In genomic region chr9:694499-695154, GRCh38 we compare ENCODE assay signal across 8 cellular contexts.
A peak's percentile ranks its signal among the peaks of the same experiment; 100 is the strongest.
DNase-seq lines count a peak whose midpoint lies in the region; ATAC-seq and TF ChIP-seq lines count a peak whose summit lies in the region.

No MANE protein-coding gene starts in this region.

- no peaks in the 10 kb centered on the region for H4K20me1 ChIP-seq in Loucy (ENCODE audit: insufficient read depth, low read length, poor library complexity, severe bottlenecking)

- H3K4me1 ChIP-seq in Loucy (ENCODE audit: insufficient read depth, low read length, poor library complexity, severe bottlenecking) (peaks cover 56% of the 10 kb centered on the region), lung (ENCODE audit: control insufficient read depth in 2 of 2, insufficient read depth in 2 of 2, low read length in 2 of 2) (peaks cover 9 to 13% of the 10 kb centered on the region in 2 donors)

- H3K27me3 ChIP-seq in Loucy (ENCODE audit: insufficient read depth, low read length, poor library complexity, severe bottlenecking) (no peaks in the 10 kb centered on the region), lung (ENCODE audit: control insufficient read depth, insufficient read depth) (no peaks in the 10 kb centered on the region)

- H3K9me3 ChIP-seq in Loucy (ENCODE audit: insufficient read depth, low read depth, low read length) (no peaks in the 10 kb centered on the region), lung (ENCODE audit: control insufficient read depth in 2 of 2, insufficient read depth in 1 of 2, low read length in 1 of 2) (no peaks in the 10 kb centered on the region)

- H3K27ac ChIP-seq in lung (ENCODE audit: low read depth in 1 of 2, low read length in 1 of 2) = peak overlapping the region; percentile 69 to 94
- H3K27ac ChIP-seq in substantia nigra (ENCODE audit: low read depth, low read length, poor library complexity, severe bottlenecking) = peak overlapping the region; percentile 96

- no peaks in the 10 kb centered on the region for H3F3A ChIP-seq in Loucy (ENCODE audit: low read depth)

- no peak for TF ChIP-seq CTCF in Loucy (conservative IDR thresholded peaks at IDR 0.05; ENCODE audit: low read length)
- no peak for TF ChIP-seq CTCF in lung (IDR thresholded peaks at IDR 0.05; ENCODE audit: control extremely low read depth, extremely low read depth)
- no peak for TF ChIP-seq CTCF in natural killer cell (IDR thresholded peaks at IDR 0.05)

- 62 to 64% methylated on average over 8 of the region's 8 CpGs for WGBS in lung, 2 donors

- no peaks in the 10 kb centered on the region for H3K9me2 ChIP-seq in Loucy (replicated peaks; ENCODE audit: low read depth, low read length)

- peak overlapping the region; percentile 78 for H3K4me2 ChIP-seq in Loucy (ENCODE audit: low read depth, low read length, poor library complexity, severe bottlenecking)

- H3K4me3 ChIP-seq in Loucy (ENCODE audit: low read length, poor library complexity, severe bottlenecking) (no peak overlapping the region), lung (no peak overlapping the region)

- no peaks in the 10 kb centered on the region for H3K9me3 Mint-ChIP-seq in natural killer cell

- peaks cover 11 to 16% of the 10 kb centered on the region in 2 donors for H3K27me3 Mint-ChIP-seq in natural killer cell (ENCODE audit: low read depth in 2 of 2)

- peak overlapping the region; percentile 42; the same call in 1 of the 2 replicates for H2AFZ ChIP-seq in Loucy (ENCODE audit: low read length)

- no peak overlapping the region for H3K4me3 Mint-ChIP-seq in natural killer cell

- H3K79me2 ChIP-seq in Loucy (ENCODE audit: insufficient read depth, low read length) = no peaks in the 10 kb centered on the region

- peak; percentile 73 for DNase-seq in dedifferentiated amniotic fluid mesenchymal stem cell (ENCODE audit: extremely low spot score)
- DNase-seq in lung (ENCODE audit: low spot score) = no peak
- DNase-seq in substantia nigra (lab: John Stamatoyannopoulos, UW) = peak in 43 of 49 donors; percentile 15 to 92 (median 59)
- no peak for DNase-seq in NCI-H510A treated with DMSO at 0.1 percent for 48 hours (lab: John Stamatoyannopoulos, UW)
- DNase-seq in natural killer cell = no peak
- DNase-seq in NCI-H82 (lab: John Stamatoyannopoulos, UW) = no peak

- intact Hi-C loops in natural killer cell (cut with micrococcal nuclease) = no loop called here

- no peak overlapping the region for H3K27ac Mint-ChIP-seq in natural killer cell

- peak overlapping the region; percentile 64 for H3K9ac ChIP-seq in Loucy (ENCODE audit: low read depth, low read length, poor library complexity, severe bottlenecking)

- H3K36me3 Mint-ChIP-seq in natural killer cell = no peaks in the 10 kb centered on the region

- H3K4me1 Mint-ChIP-seq in natural killer cell = peaks cover 5 to 7% of the 10 kb centered on the region in 2 donors

- peak; percentile 55 for ATAC-seq in lung (ENCODE audit: insufficient read depth, low FRiP score)
- no peak for ATAC-seq in GM19324 (IDR thresholded peaks at IDR 0.05; ENCODE audit: low FRiP score, unreplicated experiment)
- no peak for ATAC-seq in natural killer cell

- H3K36me3 ChIP-seq in Loucy (ENCODE audit: insufficient read depth, low read length) (no peaks in the 10 kb centered on the region), lung (ENCODE audit: control insufficient read depth in 2 of 2, insufficient read depth in 2 of 2, low read length in 2 of 2) (no peaks in the 10 kb centered on the region)

Comparison
In these comparisons a context has a peak if more than half of its experiments do, and no peak if none do; other contexts are left out.
1. DNase-seq: peak in dedifferentiated amniotic fluid mesenchymal stem cell (single experiment) and substantia nigra (43 of 49); none in lung (single experiment), NCI-H510A treated with DMSO at 0.1 percent for 48 hours (single experiment), natural killer cell (single experiment) and NCI-H82 (single experiment).